ENCODE assay signal across 9 cellular contexts in the genomic region with DNA sequence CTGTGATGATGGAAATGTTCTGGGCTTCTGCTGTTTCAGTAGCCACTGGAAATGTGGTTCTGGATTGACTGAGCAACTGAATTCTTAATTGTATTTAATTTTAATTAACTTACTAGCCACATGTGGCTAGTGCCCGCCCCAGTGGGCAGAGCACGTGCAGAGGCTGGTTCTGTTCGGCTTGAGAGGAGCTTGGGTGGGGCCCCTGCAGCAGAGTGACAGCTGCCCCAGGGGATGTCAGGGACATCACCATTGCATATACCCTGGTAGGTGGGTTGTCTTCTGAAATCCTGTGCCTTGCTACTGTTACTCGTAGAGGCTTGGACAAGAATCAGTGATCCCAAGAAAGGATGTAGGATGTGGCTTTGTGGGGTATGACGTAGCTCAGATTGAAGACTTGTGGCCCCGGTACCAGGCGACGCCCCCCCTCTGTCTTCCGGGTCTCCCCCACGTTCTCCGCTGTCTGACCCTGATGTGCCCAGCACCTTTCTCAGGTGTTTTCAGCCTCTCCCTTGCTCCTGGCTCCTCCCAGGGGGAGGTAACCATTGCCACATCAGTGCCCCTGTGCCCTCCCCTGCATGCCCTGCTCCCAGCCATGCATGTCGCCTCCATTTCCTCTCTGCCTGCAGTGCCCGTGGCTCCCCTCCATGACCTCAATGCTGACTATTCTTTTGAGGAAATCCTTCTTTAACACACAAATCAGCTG.
DNase-seq lines count a peak whose midpoint lies in the region; ATAC-seq and TF ChIP-seq lines count a peak whose summit lies in the region.
"Had no signal": no experiment of that assay in that cellular context is flagged by ENCODE, and none has a peak within 500 bp of the region (broad histone marks: within the 10 kb centered on the region; RNA-seq: fewer than 3 reads in every experiment).

No MANE protein-coding gene starts in this region.

- no peaks in the 10 kb centered on the region for H3K36me3 ChIP-seq in breast epithelium

- peak; percentile 70 for ATAC-seq in HG02588 (IDR thresholded peaks at IDR 0.05; ENCODE audit: unreplicated experiment)
- ATAC-seq in HG03095 (IDR thresholded peaks at IDR 0.05; ENCODE audit: unreplicated experiment) = no peak
- ATAC-seq in Right ventricle myocardium superior (ENCODE audit: poor library complexity) = no peak

- no peaks in the 10 kb centered on the region for H3K9me3 ChIP-seq in breast epithelium

- H3K27me3 ChIP-seq in breast epithelium = no peaks in the 10 kb centered on the region

- peaks cover 0 to 6% of the 10 kb centered on the region in 2 donors for H3K4me1 ChIP-seq in breast epithelium

- no peak for TF ChIP-seq CTCF in breast epithelium (IDR thresholded peaks at IDR 0.05)

- no peak overlapping the region for H3K27ac ChIP-seq in breast epithelium

- in situ Hi-C loops in Caki2 (cut with HindIII; ENCODE audit: low pct_unique_long_range_greater_than_20kb, low sequenced_read_pairs) = no loop called here

- intact Hi-C loops in breast epithelium (cut with DNase I; ENCODE audit: low total_unique reads) = loop anchor here (5.0 kb wide), 1 partner anchor 1118 kb away; no protein-coding TSS in a partner anchor
- intact Hi-C loops in Right ventricle myocardium superior (cut with DNase I) = no loop called here

- TF ChIP-seq POLR2A in breast epithelium (IDR thresholded peaks at IDR 0.05) = no peak

- peak; percentile 91 for DNase-seq in Caki2 (ENCODE audit: low read depth)
- peak; percentile 48 for DNase-seq in NCI-H774 (lab: John Stamatoyannopoulos, UW)
- DNase-seq in kidney tubule cell (ENCODE audit: low spot score) = peak; percentile 97
- DNase-seq in SHP77 (lab: John Stamatoyannopoulos, UW) = no peak
- no peak for DNase-seq in breast epithelium (ENCODE audit: low spot score in 2 of 2)
- no peak for DNase-seq in Right ventricle myocardium superior
- DNase-seq: activated gamma-delta T cell treated with Interleukin-2 at 50 U/mL for 16 hours had no signal

- H3K4me3 ChIP-seq in breast epithelium = no peak overlapping the region

Comparison
In these comparisons a context has a peak if more than half of its experiments do, and no peak if none do; other contexts are left out.
1. DNase-seq: peak in Caki2 (single experiment), NCI-H774 (single experiment) and kidney tubule cell (single experiment); none in SHP77 (0 of 2), breast epithelium (0 of 2) and Right ventricle myocardium superior (single experiment).